8 cellular contexts compared by ENCODE assay signal in genomic region chr12:92134638-92135274, GRCh38. TPM values are rescaled to one million over a fixed set of nuclear protein-coding genes. Genes with fewer than 3 reads are reported as not detected.
DNase-seq lines count a peak whose midpoint lies in the region; ATAC-seq and TF ChIP-seq lines count a peak whose summit lies in the region.

No MANE protein-coding gene starts in this region.

- peak; percentile 60 to 68 for ATAC-seq in activated T-cell treated with anti-CD3 and anti-CD28 coated beads, Interleukin-2, amount 50 U/mL, for 4 hours
- ATAC-seq in SK-N-SH treated with all-trans-retinoic acid at 6 μM for 48 hours: peak; percentile 53

- H3K9me3 ChIP-seq in thymus (ENCODE audit: control insufficient read depth): no peaks in the 10 kb centered on the region

- H3K4me1 Mint-ChIP-seq in activated T-cell treated with anti-CD3 and anti-CD28 coated beads, Interleukin-2, amount 50 U/mL, for 4 hours (ENCODE audit: low read depth): peaks cover 81% of the 10 kb centered on the region

- H3K27me3 ChIP-seq in thymus (ENCODE audit: control insufficient read depth, insufficient read depth): no peaks in the 10 kb centered on the region

- H3K9me3 Mint-ChIP-seq in activated T-cell treated with anti-CD3 and anti-CD28 coated beads, Interleukin-2, amount 50 U/mL, for 4 hours: peaks cover 3% of the 10 kb centered on the region

- peak overlapping the region; percentile 43 for H3K4me3 ChIP-seq in thymus (ENCODE audit: low read length)

- no peak for DNase-seq in activated T-cell treated with anti-CD3 and anti-CD28 coated beads, Interleukin-2, amount 50 U/mL, for 4 hours
- DNase-seq in activated T-cell treated with anti-CD3 and anti-CD28 coated beads, Interleukin-2, amount 50 U/mL, for 48 hours: no peak
- DNase-seq in fibroblast of peridontal ligament (ENCODE audit: extremely low read depth) (peak; percentile 91), putamen (ENCODE audit: low spot score) (no peak), activated gamma-delta T cell treated with Interleukin-2 at 50 U/mL for 16 hours (no peak), NAMALWA (ENCODE audit: low spot score) (no peak)

- H3K27ac ChIP-seq in thymus (ENCODE audit: low read depth): no peak overlapping the region

- H3K36me3 Mint-ChIP-seq in activated T-cell treated with anti-CD3 and anti-CD28 coated beads, Interleukin-2, amount 50 U/mL, for 4 hours (ENCODE audit: insufficient read depth): peaks cover 42% of the 10 kb centered on the region

- peaks cover 8% of the 10 kb centered on the region for H3K36me3 ChIP-seq in thymus (ENCODE audit: control insufficient read depth, insufficient read depth)

- H3K4me3 Mint-ChIP-seq in activated T-cell treated with anti-CD3 and anti-CD28 coated beads, Interleukin-2, amount 50 U/mL, for 4 hours: peak overlapping the region; percentile 100

- H3K27me3 Mint-ChIP-seq in activated T-cell treated with anti-CD3 and anti-CD28 coated beads, Interleukin-2, amount 50 U/mL, for 4 hours (ENCODE audit: low read depth): no peaks in the 10 kb centered on the region

- H3K4me1 ChIP-seq in thymus (ENCODE audit: control insufficient read depth, insufficient read depth, low read length): peaks cover 23% of the 10 kb centered on the region

- 86% methylated on average over 5 of the region's 5 CpGs for WGBS in thymus

TF ChIP-seq in SK-N-SH treated with all-trans-retinoic acid at 6 μM for 48 hours, 23 proteins besides CTCF, POLR2A, EP300 and RAD21:
- TF ChIP-seq ARNTL (CRISPR knock-in tag; IDR thresholded peaks at IDR 0.05; ENCODE audit: borderline replicate concordance, low read depth) (no peak), ZNF70 (CRISPR knock-in tag; IDR thresholded peaks at IDR 0.05) (no peak), POU6F1 (CRISPR knock-in tag; IDR thresholded peaks at IDR 0.05; ENCODE audit: borderline replicate concordance, low read depth) (no peak), PATZ1 (CRISPR knock-in tag; IDR thresholded peaks at IDR 0.05; ENCODE audit: borderline replicate concordance) (no peak), CREB5 (CRISPR knock-in tag; IDR thresholded peaks at IDR 0.05; ENCODE audit: low read depth) (no peak), CSDC2 (CRISPR knock-in tag; IDR thresholded peaks at IDR 0.05) (no peak), TOX (CRISPR knock-in tag; IDR thresholded peaks at IDR 0.05; ENCODE audit: borderline replicate concordance) (no peak), TCF4 (CRISPR knock-in tag; IDR thresholded peaks at IDR 0.05; ENCODE audit: borderline replicate concordance) (no peak), SNAI2 (CRISPR knock-in tag; IDR thresholded peaks at IDR 0.05) (no peak), ZNF8 (CRISPR knock-in tag; IDR thresholded peaks at IDR 0.05) (no peak), PPARA (CRISPR knock-in tag; IDR thresholded peaks at IDR 0.05; ENCODE audit: borderline replicate concordance) (no peak), BACH2 (CRISPR knock-in tag; IDR thresholded peaks at IDR 0.05; ENCODE audit: borderline replicate concordance) (no peak), ZFP30 (CRISPR knock-in tag; IDR thresholded peaks at IDR 0.05) (no peak), CSRNP3 (CRISPR knock-in tag; IDR thresholded peaks at IDR 0.05) (no peak), ESRRG (CRISPR knock-in tag; IDR thresholded peaks at IDR 0.05) (no peak), GLIS3 (CRISPR knock-in tag; IDR thresholded peaks at IDR 0.05) (no peak), TSHZ2 (CRISPR knock-in tag; IDR thresholded peaks at IDR 0.05) (no peak), ZC3H10 (CRISPR knock-in tag; IDR thresholded peaks at IDR 0.05) (no peak), ZNF565 (CRISPR knock-in tag; conservative IDR thresholded peaks at IDR 0.05; ENCODE audit: low read depth) (no peak), ISL1 (CRISPR knock-in tag; IDR thresholded peaks at IDR 0.05) (no peak)
TF ChIP-seq in SK-N-SH treated with all-trans-retinoic acid at 6 μM for 48 hours: peak in this region for 0.

RNA-seq across cellular contexts. Expression of gene BTG1, which starts 10.9 kb away (rescaled TPM):
- 100 to 1,000 TPM; 119 to 204 (median 130) TPM for total RNA-seq in activated T-cell treated with anti-CD3 and anti-CD28 coated beads, Interleukin-2, amount 50 U/mL, for 4 hours
- polyA plus RNA-seq in thymus: 313 TPM
